Comparison of ENCODE assay signal across 11 cellular contexts in the genomic region with DNA sequence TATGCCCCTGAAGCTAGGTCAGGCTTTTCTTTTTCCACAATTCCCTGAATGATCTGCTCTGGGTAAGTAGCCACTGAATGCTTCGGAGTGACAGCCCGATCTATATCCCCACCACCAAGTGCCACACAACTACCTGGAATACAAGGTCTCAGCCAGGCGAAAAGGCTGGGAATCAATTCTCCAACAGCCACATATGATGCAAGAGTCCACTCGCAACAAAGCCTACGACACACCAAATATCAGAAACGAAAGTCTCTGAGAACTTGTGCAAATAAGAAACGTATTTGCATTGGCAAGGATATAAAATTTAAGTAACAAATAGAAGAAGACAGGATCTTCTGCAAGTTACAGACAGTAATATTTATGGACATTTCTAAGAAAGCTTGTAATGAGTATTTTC. TPM values are rescaled to one million over a fixed set of nuclear protein-coding genes. Genes with fewer than 3 reads are reported as not detected.
DNase-seq lines count a peak whose midpoint lies in the region; ATAC-seq and TF ChIP-seq lines count a peak whose summit lies in the region.
"Had no signal": no experiment of that assay in that cellular context is flagged by ENCODE, and none has a peak within 500 bp of the region (broad histone marks: within the 10 kb centered on the region; RNA-seq: fewer than 3 reads in every experiment).

No MANE protein-coding gene starts in this region.

- H3K23ac ChIP-seq in neuronal stem cell (ENCODE audit: low read depth, low read length, poor library complexity) = no peak overlapping the region

- POLR2A ChIA-PET in Panc1 (lab: Charles Lee) = no interaction called here

- H3K4me1 Mint-ChIP-seq in CD14-positive monocyte = peaks cover 80% of the 10 kb centered on the region
- H3K4me1 Mint-ChIP-seq in natural killer cell treated with Interleukin-12 subunit alpha and Interleukin-12 subunit beta and Interleukin-15 and Interleukin-18, amount 100 ng/mL, for 72 hours (ENCODE audit: low read depth in 2 of 2) = peaks cover 78 to 88% of the 10 kb centered on the region in 2 donors

- no peak overlapping the region for H2AK5ac ChIP-seq in neuronal stem cell (ENCODE audit: low read depth, low read length)

- H3K79me1 ChIP-seq in neuronal stem cell (ENCODE audit: low read depth, low read length) = peaks cover 4% of the 10 kb centered on the region

- TF ChIP-seq CTCF in CD14-positive monocyte (IDR thresholded peaks at IDR 0.05) (no peak), Panc1 (IDR thresholded peaks at IDR 0.05) (no peak), dorsolateral prefrontal cortex (IDR thresholded peaks at IDR 0.05 in 54 of 56, conservative IDR thresholded peaks at IDR 0.05 in 2 of 56; ENCODE audit: low read depth in 1 of 56, partially characterized antibody in 56 of 56) (no peak)

- H3K4me2 ChIP-seq in neuronal stem cell (ENCODE audit: insufficient read depth, low read length, poor library complexity, severe bottlenecking) = no peak overlapping the region
- H3K4me2 ChIP-seq: BLaER1 had no signal

- no peak overlapping the region for H4K8ac ChIP-seq in neuronal stem cell (ENCODE audit: low read depth, low read length)

- H4K91ac ChIP-seq in neuronal stem cell (ENCODE audit: low read depth, low read length, poor library complexity) = no peak overlapping the region

- no peaks in the 10 kb centered on the region for H3K27me3 ChIP-seq in Panc1 (ENCODE audit: control insufficient read depth, insufficient read depth, low read length)
- no peaks in the 10 kb centered on the region for H3K27me3 ChIP-seq in dorsolateral prefrontal cortex
- peaks cover 0 to 2% (median 0%) of the 10 kb centered on the region in 3 experiments for H3K27me3 ChIP-seq in neuronal stem cell (ENCODE audit: control insufficient read depth in 3 of 3, insufficient read depth in 3 of 3, low read depth in 1 of 3, low read length in 3 of 3)
- H3K27me3 ChIP-seq: BLaER1 had no signal

- CTCF ChIA-PET in Panc1 (lab: Charles Lee) = interaction anchor here (0.6 kb wide), 1 partner anchor 126 kb away, joined by 7 read pairs; no protein-coding TSS in a partner anchor

- DNase-seq in CD14-positive monocyte (ENCODE audit: low spot score) = no peak
- no peak for DNase-seq in Panc1 (ENCODE audit: low read depth, low spot score)
- DNase-seq in dorsolateral prefrontal cortex = no peak
- no peak for DNase-seq in natural killer cell treated with Interleukin-12 subunit alpha and Interleukin-12 subunit beta and Interleukin-15 and Interleukin-18, amount 100 ng/mL, for 72 hours (ENCODE audit: low spot score)
- DNase-seq in neuronal stem cell (ENCODE audit: low spot score) = no peak
- no peak for DNase-seq in dermis blood vessel endothelial cell
- DNase-seq: left ventricle myocardium inferior, occipital lobe had no signal

- H3K27ac ChIP-seq in Panc1 (ENCODE audit: low read length) = peak overlapping the region; percentile 31; the same call in 1 of the 2 replicates
- peak overlapping the region in 48 of 59 donors; percentile 0 to 99 (median 64) for H3K27ac ChIP-seq in dorsolateral prefrontal cortex
- no peak overlapping the region for H3K27ac ChIP-seq in neuronal stem cell (replicated peaks; ENCODE audit: low read length)
- H3K27ac ChIP-seq: BLaER1, left ventricle myocardium inferior had no signal

- peaks cover 28% of the 10 kb centered on the region for H3K4me1 ChIP-seq in Panc1 (ENCODE audit: control insufficient read depth, insufficient read depth, low read length)
- peaks cover 4 to 5% of the 10 kb centered on the region in 2 donors for H3K4me1 ChIP-seq in neuronal stem cell (ENCODE audit: control insufficient read depth in 2 of 2, insufficient read depth in 1 of 2, low read depth in 1 of 2, low read length in 2 of 2)

- in situ Hi-C loops in Panc1 (cut with HindIII; ENCODE audit: low pct_unique_long_range_greater_than_20kb, low sequenced_read_pairs) = no loop called here

- no peaks in the 10 kb centered on the region for H3K9me3 Mint-ChIP-seq in CD14-positive monocyte
- no peaks in the 10 kb centered on the region for H3K9me3 Mint-ChIP-seq in natural killer cell treated with Interleukin-12 subunit alpha and Interleukin-12 subunit beta and Interleukin-15 and Interleukin-18, amount 100 ng/mL, for 72 hours

- H2AFZ ChIP-seq in neuronal stem cell (ENCODE audit: low read length) = no peak overlapping the region

- intact Hi-C loops in CD14-positive monocyte (cut with micrococcal nuclease) = loop anchor here (2.0 to 10.0 kb wide), 5 partner anchors 49 to 143 kb away; partner anchors contain the start of gene TBXAS1 (in 1 of the 2)
- intact Hi-C loops in Panc1 (cut with micrococcal nuclease; ENCODE audit: unreplicated experiment) = no loop called here
- intact Hi-C loops in dorsolateral prefrontal cortex (cut with DNase I) = loop anchor here (10.0 kb wide), 1 partner anchor 67 kb away; no protein-coding TSS in a partner anchor

- no peak overlapping the region for H3K18ac ChIP-seq in neuronal stem cell (ENCODE audit: low read length)

- peaks cover 39 to 70% of the 10 kb centered on the region in 2 donors for H3K36me3 Mint-ChIP-seq in CD14-positive monocyte
- peaks cover 27% of the 10 kb centered on the region for H3K36me3 Mint-ChIP-seq in natural killer cell treated with Interleukin-12 subunit alpha and Interleukin-12 subunit beta and Interleukin-15 and Interleukin-18, amount 100 ng/mL, for 72 hours

- no peak overlapping the region for H2BK5ac ChIP-seq in neuronal stem cell (ENCODE audit: low read length)

- no CpG with 5 or more reads among the region's 7 CpGs for WGBS in neuronal stem cell (ENCODE audit: extremely low coverage in 2 of 2, insufficient read length in 2 of 2, insufficient replicate concordance in 1 of 2), 2 donors

- H3K4me3 ChIP-seq in Panc1 (ENCODE audit: low read depth in 2 of 2, low read length in 2 of 2) (no peak overlapping the region), dorsolateral prefrontal cortex (peak overlapping the region in 6 of 59 donors; percentile 2 to 16 (median 14)), neuronal stem cell (ENCODE audit: low read length in 2 of 2) (no peak overlapping the region)
- H3K4me3 ChIP-seq: BLaER1, left ventricle myocardium inferior had no signal

- H2BK12ac ChIP-seq in neuronal stem cell (ENCODE audit: low read length) = no peak overlapping the region

- peak overlapping the region; percentile 39 to 45 for H3K4me3 Mint-ChIP-seq in CD14-positive monocyte
- H3K4me3 Mint-ChIP-seq in natural killer cell treated with Interleukin-12 subunit alpha and Interleukin-12 subunit beta and Interleukin-15 and Interleukin-18, amount 100 ng/mL, for 72 hours = peak overlapping the region; percentile 48

- H2BK15ac ChIP-seq in neuronal stem cell (ENCODE audit: low read length) = no peak overlapping the region

- no peak overlapping the region for H3K9ac ChIP-seq in neuronal stem cell (ENCODE audit: low read depth, low read length, poor library complexity)
- H3K9ac ChIP-seq: BLaER1 had no signal

- ATAC-seq in Panc1 = no peak
- ATAC-seq in natural killer cell treated with Interleukin-12 subunit alpha and Interleukin-12 subunit beta and Interleukin-15 and Interleukin-18, amount 100 ng/mL, for 72 hours = no peak
- no peak for ATAC-seq in GM18868 (IDR thresholded peaks at IDR 0.05; ENCODE audit: unreplicated experiment)
- no peak for ATAC-seq in GM18867 (IDR thresholded peaks at IDR 0.05; ENCODE audit: unreplicated experiment)

- no peak overlapping the region for H3K4ac ChIP-seq in neuronal stem cell (ENCODE audit: low read length)

- no peak overlapping the region for H2BK120ac ChIP-seq in neuronal stem cell (ENCODE audit: low read depth, low read length)

- H3K14ac ChIP-seq in neuronal stem cell (ENCODE audit: low read length) = no peak overlapping the region

- BruUV-seq in Panc1 (replicated peaks; lab: Mats Ljungman, UMichigan) = no TSS peak

- H3K27ac Mint-ChIP-seq in CD14-positive monocyte = peak overlapping the region; percentile 82 to 96 (median 94)
- H3K27ac Mint-ChIP-seq in natural killer cell treated with Interleukin-12 subunit alpha and Interleukin-12 subunit beta and Interleukin-15 and Interleukin-18, amount 100 ng/mL, for 72 hours = peak overlapping the region; percentile 67 to 100

- H3K27me3 Mint-ChIP-seq in CD14-positive monocyte (ENCODE audit: low read depth in 3 of 3) = peaks cover 0 to 2% (median 0%) of the 10 kb centered on the region in 3 donors
- H3K27me3 Mint-ChIP-seq in natural killer cell treated with Interleukin-12 subunit alpha and Interleukin-12 subunit beta and Interleukin-15 and Interleukin-18, amount 100 ng/mL, for 72 hours = no peaks in the 10 kb centered on the region

- no peaks in the 10 kb centered on the region; the same call in 1 of the 2 replicates for H3K36me3 ChIP-seq in Panc1 (ENCODE audit: control insufficient read depth, insufficient read depth, low read length)
- H3K36me3 ChIP-seq in neuronal stem cell (replicated peaks in 1 of 2; ENCODE audit: control insufficient read depth in 2 of 2, insufficient read depth in 2 of 2, low read length in 2 of 2) = peaks cover 0 to 55% of the 10 kb centered on the region in 2 donors

- H3K9me3 ChIP-seq in Panc1 (ENCODE audit: control insufficient read depth, insufficient read depth, low read depth, low read length) (no peaks in the 10 kb centered on the region), neuronal stem cell (replicated peaks in 1 of 2; ENCODE audit: control insufficient read depth in 2 of 2, insufficient read depth in 1 of 2, low read depth in 1 of 2, low read length in 2 of 2) (no peaks in the 10 kb centered on the region)
- H3K9me3 ChIP-seq: BLaER1, left ventricle myocardium inferior had no signal

RNA-seq across cellular contexts. Expression of gene HIPK2, which starts 5.7 kb away (rescaled TPM):
- 1 to 10 TPM; 1.6 to 3.0 TPM for polyA plus RNA-seq in CD14-positive monocyte
- total RNA-seq in Panc1 (2021; ENCODE audit: unreplicated experiment) (34.1 TPM), dorsolateral prefrontal cortex (100 to 1,000 TPM; 106 to 688 (median 242) TPM), dermis blood vessel endothelial cell (11.6 and 26.7 TPM in 2 replicates)
- 13.8 TPM for polyA plus RNA-seq in Panc1 (2012; ENCODE audit: insufficient read length)
- total RNA-seq in natural killer cell treated with Interleukin-12 subunit alpha and Interleukin-12 subunit beta and Interleukin-15 and Interleukin-18, amount 100 ng/mL, for 72 hours = 100 to 1,000 TPM; 152 to 245 TPM
- polyA plus RNA-seq in neuronal stem cell (2013, experiment 1 of 2) = 23.0 TPM
- 24.8 TPM for polyA plus RNA-seq in neuronal stem cell (2013, experiment 2 of 2)

RNA-seq across cellular contexts. Expression of gene TBXAS1, which starts 56.9 kb away (rescaled TPM):
- polyA plus RNA-seq in CD14-positive monocyte = 100 to 1,000 TPM; 289 to 298 TPM
- total RNA-seq in Panc1 (2021; ENCODE audit: unreplicated experiment) (4.4 TPM), dorsolateral prefrontal cortex (10 to 100 TPM in 73 of 120 experiments, 1 to 10 TPM in 47; 3.2 to 24.8 (median 11.3) TPM), dermis blood vessel endothelial cell (0.17 and 2.0 TPM in 2 replicates)
- 2.4 TPM for polyA plus RNA-seq in Panc1 (2012; ENCODE audit: insufficient read length)
- 100 to 1,000 TPM; 104 to 130 TPM for total RNA-seq in natural killer cell treated with Interleukin-12 subunit alpha and Interleukin-12 subunit beta and Interleukin-15 and Interleukin-18, amount 100 ng/mL, for 72 hours
- polyA plus RNA-seq in neuronal stem cell (2013, experiment 1 of 2) = 3.9 TPM
- 3.3 TPM for polyA plus RNA-seq in neuronal stem cell (2013, experiment 2 of 2)

Comparison
In these comparisons a context has a peak if more than half of its experiments do, and no peak if none do; other contexts are left out.
1. RNA of gene TBXAS1, which starts 56.9 kb away (total RNA-seq): 104 to 130 TPM in natural killer cell treated with Interleukin-12 subunit alpha and Interleukin-12 subunit beta and Interleukin-15 and Interleukin-18, amount 100 ng/mL, for 72 hours; 3.2 to 24.8 TPM in dorsolateral prefrontal cortex, 4.4 TPM in Panc1 (single experiment) and 0.17 to 2.0 TPM in dermis blood vessel endothelial cell; every median in the first group is over 4 times any median in the second.